Comparison of ENCODE assay signal across 8 cellular contexts in genomic region chr17:39699818-39700147, GRCh38. TPM values are rescaled to one million over a fixed set of nuclear protein-coding genes. Genes with fewer than 3 reads are reported as not detected.
DNase-seq lines count a peak whose midpoint lies in the region; ATAC-seq and TF ChIP-seq lines count a peak whose summit lies in the region.

ERBB2 (plus strand) TSS chr17:39700064; CDS start chr17:39700239, 175 bp downstream.

- ATAC-seq in GM21737 (IDR thresholded peaks at IDR 0.05; ENCODE audit: unreplicated experiment) = no peak
- ATAC-seq in HG02642 (IDR thresholded peaks at IDR 0.05; ENCODE audit: poor library complexity, unreplicated experiment) = no peak

- in situ Hi-C loops in astrocyte of the spinal cord (cut with HindIII; ENCODE audit: low sequenced_read_pairs) = no loop called here

- H3K9me3 ChIP-seq in HEK293 (ENCODE audit: control insufficient read depth, insufficient read depth, low read depth, low read length) = no peaks in the 10 kb centered on the region

- CTCF ChIA-PET in HEK293 (lab: Yijun Ruan, JAX) = interaction anchor here (0.6 to 3.5 kb wide), 10 partner anchors 11 to 259 kb away, joined by 3 to 22 read pairs (median 5); partner anchors contain the start of genes MIEN1 and PGAP3

- POLR2A ChIA-PET in HEK293 (lab: Yijun Ruan, JAX) = interaction anchor here (0.7 to 2.4 kb wide), 25 partner anchors 8 to 413 kb away, joined by 3 to 42 read pairs (median 5); partner anchors contain the start of genes LRRC3C, MIEN1, ORMDL3 and PGAP3

- peak within 1 kb of the TSS; percentile 68; the same call in 1 of the 2 replicates for H3K27ac ChIP-seq in HEK293 (ENCODE audit: extremely low read depth, low read depth, low read length)

- peaks cover 13% of the 10 kb centered on the region; the same call in 1 of the 2 replicates for H3K4me1 ChIP-seq in HEK293 (ENCODE audit: control insufficient read depth, insufficient read depth, low read length)

- DNase-seq in astrocyte of the spinal cord (ENCODE audit: low read depth, low spot score) (peak; percentile 79), renal cortical epithelial cell (ENCODE audit: low read depth) (peak; percentile 75), pons (ENCODE audit: low spot score) (no peak), AML-193 (lab: John Stamatoyannopoulos, UW) (no peak)

- peaks cover 0 to 31% of the 10 kb centered on the region in 2 experiments; a peak in 1 of 3 replicates for H3K36me3 ChIP-seq in HEK293 (ENCODE audit: control insufficient read depth in 2 of 2, insufficient read depth in 1 of 2, low read length in 2 of 2)

- peak within 1 kb of the TSS; percentile 81 for H3K4me3 ChIP-seq in HEK293 (ENCODE audit: low read depth, low read length)
- H3K4me3 ChIP-seq in astrocyte of the spinal cord (ENCODE audit: low read depth, low read length) = peak within 1 kb of the TSS; percentile 70
- H3K4me3 ChIP-seq in iPS-11a (ENCODE audit: low read depth, low read length) = peak within 1 kb of the TSS; percentile 55

- TF ChIP-seq CTCF in HEK293 (tag by site-specific recombination; IDR thresholded peaks at IDR 0.05) (no peak), astrocyte of the spinal cord (IDR thresholded peaks at IDR 0.05; ENCODE audit: low read depth, low read length) (no peak)

TF ChIP-seq in HEK293, 187 proteins besides CTCF, POLR2A, EP300 and RAD21 (continues in another document):
- TF ChIP-seq ZNF366 (tag by site-specific recombination; conservative IDR thresholded peaks at IDR 0.05) = peak; percentile 75
- TF ChIP-seq MYNN (tag by site-specific recombination; IDR thresholded peaks at IDR 0.05; ENCODE audit: borderline replicate concordance) = no peak
- TF ChIP-seq SCRT1 (tag by site-specific recombination; IDR thresholded peaks at IDR 0.05; ENCODE audit: borderline replicate concordance) = peak; percentile 93
- TF ChIP-seq ZNF354C (tag by site-specific recombination; IDR thresholded peaks at IDR 0.05; ENCODE audit: borderline replicate concordance, low read depth) = no peak
- no peak for TF ChIP-seq PRDM6 (tag by site-specific recombination; IDR thresholded peaks at IDR 0.05)
- TF ChIP-seq ZSCAN4 (tag by site-specific recombination; IDR thresholded peaks at IDR 0.05) = no peak
- TF ChIP-seq ZBTB10 (tag by site-specific recombination; IDR thresholded peaks at IDR 0.05) = no peak
- TF ChIP-seq PRDM1 (tag by site-specific recombination; IDR thresholded peaks at IDR 0.05) = peak; percentile 87
- no peak for TF ChIP-seq GLIS1 (tag by site-specific recombination; IDR thresholded peaks at IDR 0.05)
- no peak for TF ChIP-seq ZNF26 (tag by site-specific recombination; IDR thresholded peaks at IDR 0.05)
- TF ChIP-seq ZNF146 (tag by site-specific recombination; IDR thresholded peaks at IDR 0.05) = no peak
- TF ChIP-seq ZNF747 (tag by site-specific recombination; IDR thresholded peaks at IDR 0.05) = no peak
- no peak for TF ChIP-seq ZNF16 (tag by site-specific recombination; IDR thresholded peaks at IDR 0.05; ENCODE audit: low read depth)
- TF ChIP-seq ZNF626 (tag by site-specific recombination; IDR thresholded peaks at IDR 0.05) = no peak
- no peak for TF ChIP-seq ZNF843 (tag by site-specific recombination; IDR thresholded peaks at IDR 0.05)
- TF ChIP-seq ZNF580 (tag by site-specific recombination; IDR thresholded peaks at IDR 0.05) = no peak
- no peak for TF ChIP-seq ZNF138 (tag by site-specific recombination; IDR thresholded peaks at IDR 0.05; ENCODE audit: borderline replicate concordance)
- no peak for TF ChIP-seq ZNF24 (tag by site-specific recombination; IDR thresholded peaks at IDR 0.05)
- no peak for TF ChIP-seq KLF9 (tag by site-specific recombination; IDR thresholded peaks at IDR 0.05; ENCODE audit: low read depth)
- TF ChIP-seq ZNF629 (tag by site-specific recombination; IDR thresholded peaks at IDR 0.05) = no peak
- no peak for TF ChIP-seq ZFP3 (tag by site-specific recombination; IDR thresholded peaks at IDR 0.05; ENCODE audit: low read depth)
- TF ChIP-seq ZNF148 (tag by site-specific recombination; IDR thresholded peaks at IDR 0.05; ENCODE audit: borderline replicate concordance) = no peak
- no peak for TF ChIP-seq OVOL3 (tag by site-specific recombination; IDR thresholded peaks at IDR 0.05)
- no peak for TF ChIP-seq ZNF610 (tag by site-specific recombination; IDR thresholded peaks at IDR 0.05; ENCODE audit: borderline replicate concordance)
- no peak for TF ChIP-seq ZNF677 (tag by site-specific recombination; IDR thresholded peaks at IDR 0.05)
- TF ChIP-seq MEIS1 (CRISPR knock-in tag; IDR thresholded peaks at IDR 0.05; ENCODE audit: borderline replicate concordance) = no peak
- no peak for TF ChIP-seq ZFP37 (tag by site-specific recombination; IDR thresholded peaks at IDR 0.05)

RNA-seq across cellular contexts. Expression of gene ERBB2, which starts in this region (rescaled TPM):
- 28.5 and 121 TPM in 2 replicates for total RNA-seq in renal cortical epithelial cell

Comparison
In these comparisons a context has a peak if more than half of its experiments do, and no peak if none do; other contexts are left out.
1. DNase-seq: peak in astrocyte of the spinal cord (single experiment) and renal cortical epithelial cell (single experiment); none in pons (single experiment) and AML-193 (0 of 2).
2. Peak in every context shown above with its lines, with median percentiles within 50 percentile points of each other: H3K4me3 ChIP-seq.